Comparison of ENCODE assay signal across 16 cellular contexts in the genomic region with DNA sequence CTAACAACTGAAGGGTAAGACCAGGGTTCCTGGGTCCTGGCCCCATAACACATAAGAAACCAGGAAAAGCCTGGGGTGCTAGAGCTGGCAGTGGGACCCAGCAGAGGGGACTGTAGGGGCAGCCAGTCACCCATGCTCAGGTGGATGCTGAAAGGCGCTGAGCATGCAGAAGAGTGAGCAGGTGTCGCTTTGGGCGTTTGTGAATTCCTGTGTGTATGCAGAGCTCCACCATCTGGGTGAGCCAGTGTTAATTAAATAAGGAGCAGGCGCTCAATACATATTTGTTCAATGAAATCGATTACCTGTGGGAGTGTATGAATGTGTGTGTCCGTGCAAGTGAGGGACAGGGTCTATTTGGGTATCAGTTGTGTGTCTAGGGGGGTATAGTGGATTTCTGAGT. TPM values are rescaled to one million over a fixed set of nuclear protein-coding genes. Genes with fewer than 3 reads are reported as not detected.
DNase-seq lines count a peak whose midpoint lies in the region; ATAC-seq and TF ChIP-seq lines count a peak whose summit lies in the region.
"Had no signal": no experiment of that assay in that cellular context is flagged by ENCODE, and none has a peak within 500 bp of the region (broad histone marks: within the 10 kb centered on the region; RNA-seq: fewer than 3 reads in every experiment).

No MANE protein-coding gene starts in this region.

- H3K36me3 ChIP-seq in skeletal muscle tissue (ENCODE audit: control insufficient read depth in 3 of 3, insufficient read depth in 3 of 3, low read length in 3 of 3), result no peaks in the 10 kb centered on the region
- H3K36me3 ChIP-seq: adrenal gland had no signal

- H3K27me3 ChIP-seq in skeletal muscle tissue (ENCODE audit: control insufficient read depth in 3 of 3, insufficient read depth in 3 of 3, low read length in 3 of 3), result peaks cover 6 to 29% (median 11%) of the 10 kb centered on the region in 3 donors
- H3K27me3 ChIP-seq: adrenal gland had no signal

- H3K4me1 ChIP-seq in skeletal muscle tissue (ENCODE audit: control insufficient read depth in 3 of 3, insufficient read depth in 3 of 3, low read length in 3 of 3), result peaks cover 0 to 4% (median 3%) of the 10 kb centered on the region in 3 donors

- no peaks in the 10 kb centered on the region for H3K9me3 ChIP-seq in skeletal muscle tissue (ENCODE audit: control insufficient read depth in 3 of 3, low read length in 3 of 3)
- H3K9me3 ChIP-seq: adrenal gland had no signal

- H3K27ac ChIP-seq in coronary artery (peak overlapping the region in 1 of 2 donors; percentile 73), skeletal muscle tissue (ENCODE audit: low read depth, low read length) (no peak overlapping the region)

- H3K9me3 Mint-ChIP-seq in activated T-cell treated with anti-CD3 and anti-CD28 coated beads, Interleukin-2, amount 50 U/mL, for 4 hours, result no peaks in the 10 kb centered on the region

- DNase-seq in NCI-H510A treated with DMSO at 0.1 percent for 48 hours (lab: John Stamatoyannopoulos, UW) (peak; percentile 63), NCI-H510A (lab: John Stamatoyannopoulos, UW) (no peak), NCI-H146 (lab: John Stamatoyannopoulos, UW) (peak; percentile 72), coronary artery (ENCODE audit: low spot score) (no peak), superior temporal gyrus (ENCODE audit: extremely low spot score) (no peak)
- DNase-seq in activated T-cell treated with anti-CD3 and anti-CD28 coated beads, Interleukin-2, amount 50 U/mL, for 4 hours, result no peak
- DNase-seq: activated CD4-positive, alpha-beta T cell treated with anti-CD3 and anti-CD28 coated beads, Interleukin-2, amount 50 U/mL, for 48 hours; cortex of kidney; KBM-7; NCI-H1436; retina; stimulated activated CD4-positive, alpha-beta T cell treated with anti-CD3 and anti-CD28 coated beads, Interleukin-4, amount 100 ng/mL, for 24 hours had no signal

- H3K4me1 Mint-ChIP-seq in activated T-cell treated with anti-CD3 and anti-CD28 coated beads, Interleukin-2, amount 50 U/mL, for 4 hours (ENCODE audit: low read depth), result no peaks in the 10 kb centered on the region

- H3K9ac ChIP-seq in skeletal muscle tissue (ENCODE audit: low read depth in 1 of 3, low read length in 3 of 3), result no peak overlapping the region

- H3K27me3 Mint-ChIP-seq in activated T-cell treated with anti-CD3 and anti-CD28 coated beads, Interleukin-2, amount 50 U/mL, for 4 hours (ENCODE audit: low read depth), result peaks cover 20% of the 10 kb centered on the region

- no peak for ATAC-seq in HG03108 (IDR thresholded peaks at IDR 0.05; ENCODE audit: unreplicated experiment)
- no peak for ATAC-seq in activated T-cell treated with anti-CD3 and anti-CD28 coated beads, Interleukin-2, amount 50 U/mL, for 4 hours

- no peaks in the 10 kb centered on the region for H3K36me3 Mint-ChIP-seq in activated T-cell treated with anti-CD3 and anti-CD28 coated beads, Interleukin-2, amount 50 U/mL, for 4 hours (ENCODE audit: insufficient read depth)

- H3K4me3 Mint-ChIP-seq in activated T-cell treated with anti-CD3 and anti-CD28 coated beads, Interleukin-2, amount 50 U/mL, for 4 hours, result no peak overlapping the region

- TF ChIP-seq CTCF in coronary artery (IDR thresholded peaks at IDR 0.05), result no peak

- H3K4me3 ChIP-seq in coronary artery (peak overlapping the region; percentile 60), skeletal muscle tissue (ENCODE audit: low read length in 3 of 3) (peak overlapping the region in 2 of 3 donors; percentile 32 to 43)

RNA-seq across cellular contexts. Expression of gene C1QA, which starts 0.5 kb away (rescaled TPM):
- 50.6 TPM for total RNA-seq in skeletal muscle tissue
- total RNA-seq in activated T-cell treated with anti-CD3 and anti-CD28 coated beads, Interleukin-2, amount 50 U/mL, for 4 hours, result under 1 TPM in 2 of 3 donors, not detected in 1; 0.38 to 0.95 TPM
- total RNA-seq: fibroblast of lung had no signal

RNA-seq across cellular contexts. Expression of gene C1QC, which starts 6.5 kb away (rescaled TPM):
- total RNA-seq in skeletal muscle tissue, result 30.3 TPM
- under 1 TPM; 0.38 to 0.74 (median 0.68) TPM for total RNA-seq in activated T-cell treated with anti-CD3 and anti-CD28 coated beads, Interleukin-2, amount 50 U/mL, for 4 hours
- total RNA-seq: fibroblast of lung had no signal

RNA-seq across cellular contexts. Expression of gene C1QB, which starts 16.1 kb away (rescaled TPM):
- total RNA-seq in skeletal muscle tissue, result 18.3 TPM
- total RNA-seq in activated T-cell treated with anti-CD3 and anti-CD28 coated beads, Interleukin-2, amount 50 U/mL, for 4 hours, result under 1 TPM; 0.43 to 0.65 (median 0.45) TPM
- total RNA-seq: fibroblast of lung had no signal

Comparison
In these comparisons a context has a peak if more than half of its experiments do, and no peak if none do; other contexts are left out.
1. DNase-seq: peak in NCI-H510A treated with DMSO at 0.1 percent for 48 hours (single experiment) and NCI-H146 (single experiment); none in NCI-H510A (single experiment), coronary artery (single experiment), superior temporal gyrus (single experiment) and activated T-cell treated with anti-CD3 and anti-CD28 coated beads, Interleukin-2, amount 50 U/mL, for 4 hours (single experiment).
2. RNA of gene C1QA, which starts 0.5 kb away (total RNA-seq): 50.6 TPM in skeletal muscle tissue (single experiment); 0.38 to 0.95 TPM in activated T-cell treated with anti-CD3 and anti-CD28 coated beads, Interleukin-2, amount 50 U/mL, for 4 hours; every median in the first group is over 10 times any median in the second.
3. RNA of gene C1QC, which starts 6.5 kb away (total RNA-seq): 30.3 TPM in skeletal muscle tissue (single experiment); 0.38 to 0.74 TPM in activated T-cell treated with anti-CD3 and anti-CD28 coated beads, Interleukin-2, amount 50 U/mL, for 4 hours; every median in the first group is over 10 times any median in the second.
4. RNA of gene C1QB, which starts 16.1 kb away (total RNA-seq): 18.3 TPM in skeletal muscle tissue (single experiment); 0.43 to 0.65 TPM in activated T-cell treated with anti-CD3 and anti-CD28 coated beads, Interleukin-2, amount 50 U/mL, for 4 hours; every median in the first group is over 10 times any median in the second.